ENCODE assay signal across 8 cellular contexts in the genomic region with DNA sequence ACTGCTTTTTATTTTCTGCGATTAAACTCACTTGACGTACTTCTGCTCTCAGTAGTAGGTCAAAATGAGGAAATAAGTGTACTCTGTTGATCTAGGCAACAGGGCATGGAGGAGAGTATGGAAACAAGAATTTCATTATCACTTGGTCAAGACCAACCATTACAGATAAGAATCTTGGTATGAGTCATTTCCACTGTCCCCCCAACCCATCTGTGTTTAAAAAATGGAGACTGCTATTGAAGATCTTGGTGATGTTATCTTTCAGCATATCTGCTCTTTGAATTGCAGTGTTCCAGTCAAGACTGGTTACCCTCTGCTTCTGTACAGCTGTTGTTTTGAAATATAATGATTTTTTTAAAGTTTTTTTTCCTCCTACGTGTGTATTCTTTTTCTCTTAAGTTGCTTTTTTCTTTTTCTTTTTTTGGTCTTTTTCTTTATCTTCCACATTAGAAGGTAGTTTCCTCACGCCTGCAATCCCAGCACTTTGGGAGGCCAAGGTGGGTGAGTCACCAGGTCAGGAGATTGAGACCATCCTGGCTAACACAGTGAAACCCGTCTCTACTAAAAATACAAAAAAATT. TPM values are rescaled to one million over a fixed set of nuclear protein-coding genes. Genes with fewer than 3 reads are reported as not detected.
A peak's percentile ranks its signal among the peaks of the same experiment; 100 is the strongest.
DNase-seq lines count a peak whose midpoint lies in the region; ATAC-seq and TF ChIP-seq lines count a peak whose summit lies in the region.

No MANE protein-coding gene starts in this region.

- TF ChIP-seq CTCF in dorsolateral prefrontal cortex (IDR thresholded peaks at IDR 0.05 in 54 of 56, conservative IDR thresholded peaks at IDR 0.05 in 2 of 56; ENCODE audit: low read depth in 1 of 56, partially characterized antibody in 56 of 56): no peak

- H3K4me3 Mint-ChIP-seq in activated CD4-positive, alpha-beta T cell treated with anti-CD3 and anti-CD28 coated beads, Interleukin-2, amount 10 ng/mL, durations not matched to agents 24 days and 14 days: no peak overlapping the region
- peak overlapping the region; percentile 78 for H3K4me3 Mint-ChIP-seq in T-helper 17 cell
- H3K4me3 Mint-ChIP-seq in stimulated activated effector memory CD8-positive, alpha-beta T cell treated with anti-CD3 and anti-CD28 coated beads, Interleukin-12 subunit alpha, Interleukin-12 subunit beta, amount 100 ng/mL, for 72 hours: no peak overlapping the region

- H3K4me1 Mint-ChIP-seq in activated CD4-positive, alpha-beta T cell treated with anti-CD3 and anti-CD28 coated beads, Interleukin-2, amount 10 ng/mL, durations not matched to agents 24 days and 14 days: peaks cover 46% of the 10 kb centered on the region
- H3K4me1 Mint-ChIP-seq in T-helper 17 cell: peaks cover 46% of the 10 kb centered on the region
- peaks cover 53% of the 10 kb centered on the region for H3K4me1 Mint-ChIP-seq in stimulated activated effector memory CD8-positive, alpha-beta T cell treated with anti-CD3 and anti-CD28 coated beads, Interleukin-12 subunit alpha, Interleukin-12 subunit beta, amount 100 ng/mL, for 72 hours

- peak; percentile 91 for ATAC-seq in HG03025 (IDR thresholded peaks at IDR 0.05; ENCODE audit: low FRiP score, unreplicated experiment)
- ATAC-seq in T-helper 17 cell: peak; percentile 69
- peak; percentile 72 for ATAC-seq in stimulated activated effector memory CD8-positive, alpha-beta T cell treated with anti-CD3 and anti-CD28 coated beads, Interleukin-12 subunit alpha, Interleukin-12 subunit beta, amount 100 ng/mL, for 72 hours

- intact Hi-C loops in activated CD4-positive, alpha-beta T cell treated with anti-CD3 and anti-CD28 coated beads, Interleukin-2, amount 10 ng/mL, durations not matched to agents 24 days and 14 days (cut with micrococcal nuclease): loop anchor here (1.0 kb wide), 1 partner anchor 9 kb away; no protein-coding TSS in a partner anchor
- intact Hi-C loops in cardiac septum (cut with DNase I) (no loop called here), dorsolateral prefrontal cortex (cut with DNase I) (no loop called here)

- no peak overlapping the region for H3K27ac ChIP-seq in dorsolateral prefrontal cortex

- H3K27me3 ChIP-seq in dorsolateral prefrontal cortex: no peaks in the 10 kb centered on the region

- H3K9me3 ChIP-seq in T-helper 17 cell (ENCODE audit: control insufficient read depth, low read length, poor library complexity, severe bottlenecking): peaks cover 9% of the 10 kb centered on the region

- H3K27ac Mint-ChIP-seq in activated CD4-positive, alpha-beta T cell treated with anti-CD3 and anti-CD28 coated beads, Interleukin-2, amount 10 ng/mL, durations not matched to agents 24 days and 14 days: peak overlapping the region; percentile 66
- peak overlapping the region; percentile 79 for H3K27ac Mint-ChIP-seq in T-helper 17 cell
- no peak overlapping the region for H3K27ac Mint-ChIP-seq in stimulated activated effector memory CD8-positive, alpha-beta T cell treated with anti-CD3 and anti-CD28 coated beads, Interleukin-12 subunit alpha, Interleukin-12 subunit beta, amount 100 ng/mL, for 72 hours

- DNase-seq in activated CD4-positive, alpha-beta T cell treated with anti-CD3 and anti-CD28 coated beads, Interleukin-2, amount 10 ng/mL, durations not matched to agents 24 days and 14 days: peak; percentile 38
- DNase-seq in activated CD4-positive, alpha-beta T cell treated with anti-CD3 and anti-CD28 coated beads for 1 hour: no peak
- DNase-seq in T-helper 17 cell (no peak), GM19238 (ENCODE audit: insufficient read length, low spot score) (no peak), cardiac septum (ENCODE audit: low spot score) (no peak), dorsolateral prefrontal cortex (no peak)
- no peak for DNase-seq in stimulated activated effector memory CD8-positive, alpha-beta T cell treated with anti-CD3 and anti-CD28 coated beads, Interleukin-12 subunit alpha, Interleukin-12 subunit beta, amount 100 ng/mL, for 72 hours (ENCODE audit: low spot score in 2 of 2)

- no peaks in the 10 kb centered on the region for H3K27me3 Mint-ChIP-seq in activated CD4-positive, alpha-beta T cell treated with anti-CD3 and anti-CD28 coated beads, Interleukin-2, amount 10 ng/mL, durations not matched to agents 24 days and 14 days
- H3K27me3 Mint-ChIP-seq in T-helper 17 cell: no peaks in the 10 kb centered on the region

- H3K9me3 Mint-ChIP-seq in activated CD4-positive, alpha-beta T cell treated with anti-CD3 and anti-CD28 coated beads, Interleukin-2, amount 10 ng/mL, durations not matched to agents 24 days and 14 days: peaks cover 17% of the 10 kb centered on the region
- peaks cover 2% of the 10 kb centered on the region for H3K9me3 Mint-ChIP-seq in stimulated activated effector memory CD8-positive, alpha-beta T cell treated with anti-CD3 and anti-CD28 coated beads, Interleukin-12 subunit alpha, Interleukin-12 subunit beta, amount 100 ng/mL, for 72 hours

- H3K4me3 ChIP-seq in dorsolateral prefrontal cortex: no peak overlapping the region

- H3K36me3 Mint-ChIP-seq in activated CD4-positive, alpha-beta T cell treated with anti-CD3 and anti-CD28 coated beads, Interleukin-2, amount 10 ng/mL, durations not matched to agents 24 days and 14 days (ENCODE audit: low read depth): peaks cover 60% of the 10 kb centered on the region
- peaks cover 2% of the 10 kb centered on the region for H3K36me3 Mint-ChIP-seq in T-helper 17 cell (ENCODE audit: low read depth)
- peaks cover 32% of the 10 kb centered on the region for H3K36me3 Mint-ChIP-seq in stimulated activated effector memory CD8-positive, alpha-beta T cell treated with anti-CD3 and anti-CD28 coated beads, Interleukin-12 subunit alpha, Interleukin-12 subunit beta, amount 100 ng/mL, for 72 hours

RNA-seq across cellular contexts. Expression of a gene that starts 11.7 kb away (rescaled TPM):
- total RNA-seq in activated CD4-positive, alpha-beta T cell treated with anti-CD3 and anti-CD28 coated beads, Interleukin-2, amount 10 ng/mL, durations not matched to agents 24 days and 14 days: 22.2 and 25.0 TPM in 2 replicates
- total RNA-seq in T-helper 17 cell: 10 to 100 TPM; 55.9 to 65.8 TPM
- 40.8 TPM for total RNA-seq in cardiac septum
- 10 to 100 TPM; 23.2 to 54.6 (median 40.5) TPM for total RNA-seq in dorsolateral prefrontal cortex

RNA-seq across cellular contexts. Expression of a gene that starts 38.5 kb away (rescaled TPM):
- 1.1 and 1.2 TPM in 2 replicates for total RNA-seq in activated CD4-positive, alpha-beta T cell treated with anti-CD3 and anti-CD28 coated beads, Interleukin-2, amount 10 ng/mL, durations not matched to agents 24 days and 14 days
- total RNA-seq in T-helper 17 cell (1 to 10 TPM in 1 of 2 donors, under 1 TPM in 1; 0.44 to 3.7 TPM), cardiac septum (213 TPM), dorsolateral prefrontal cortex (10 to 100 TPM in 29 of 120 experiments, 1 to 10 TPM in 91; 3.5 to 13.4 (median 8.0) TPM)

Comparison
In these comparisons a context has a peak if more than half of its experiments do, and no peak if none do; other contexts are left out.
1. RNA of a gene that starts 38.5 kb away (total RNA-seq): 213 TPM in cardiac septum (single experiment); 3.5 to 13.4 TPM in dorsolateral prefrontal cortex, 0.44 to 3.7 TPM in T-helper 17 cell and 1.1 to 1.2 TPM in activated CD4-positive, alpha-beta T cell treated with anti-CD3 and anti-CD28 coated beads, Interleukin-2, amount 10 ng/mL, durations not matched to agents 24 days and 14 days; every median in the first group is over 10 times any median in the second.
2. Peak in every context shown above with its lines, with median percentiles within 50 percentile points of each other: ATAC-seq.